In genomic region chr10:34587002-34587740, GRCh38 we compare ENCODE assay signal across 16 cellular contexts.
DNase-seq lines count a peak whose midpoint lies in the region; ATAC-seq and TF ChIP-seq lines count a peak whose summit lies in the region.
"Had no signal": no experiment of that assay in that cellular context is flagged by ENCODE, and none has a peak within 500 bp of the region (broad histone marks: within the 10 kb centered on the region; RNA-seq: fewer than 3 reads in every experiment).

No MANE protein-coding gene starts in this region.

- DNase-seq in AG08395 (ENCODE audit: low spot score) (peak; percentile 29), H9 (no peak), amniotic epithelial cell (ENCODE audit: low read depth) (peak; percentile 53), kidney tubule cell (ENCODE audit: low spot score) (peak; percentile 45), osteocyte (ENCODE audit: extremely low spot score, unreplicated experiment) (no peak), coronary artery (ENCODE audit: low spot score) (no peak)
- DNase-seq: DMS 273 treated with DMSO at 0.1 percent for 48 hours, KBM-7, NCI-H1048, NCI-H1436 treated with DMSO at 0.1 percent for 48 hours, NCI-H2029 treated with DMSO at 0.1 percent for 48 hours, NCI-H510A, NCI-H774 had no signal

- no peak overlapping the region for H3K4ac ChIP-seq in H9 (ENCODE audit: low read depth, low read length)

- no CpG with 5 or more reads among the region's 4 CpGs for WGBS in H9 (ENCODE audit: extremely low coverage, insufficient read length, low lambda C conversion rate)

- TF ChIP-seq CTCF in H9 (conservative IDR thresholded peaks at IDR 0.05) (no peak), osteocyte (IDR thresholded peaks at IDR 0.05) (no peak), coronary artery (IDR thresholded peaks at IDR 0.05) (no peak)

- H4K8ac ChIP-seq in H9 (replicated peaks; ENCODE audit: insufficient read length, low read depth, low read length) = no peak overlapping the region

- H3K4me1 ChIP-seq in H9 (ENCODE audit: insufficient read depth, low read length) = peaks cover 2% of the 10 kb centered on the region; the same call in 1 of the 2 replicates

- ATAC-seq in GM18517 (IDR thresholded peaks at IDR 0.05; ENCODE audit: unreplicated experiment) (no peak), HG02798 (IDR thresholded peaks at IDR 0.05; ENCODE audit: poor library complexity, unreplicated experiment) (no peak)

- no peak overlapping the region for H4K5ac ChIP-seq in H9 (ENCODE audit: insufficient read length, low read depth, low read length)

- H3K9ac ChIP-seq in H9 (ENCODE audit: extremely low read depth, insufficient read length, low read length) = no peak overlapping the region

- no peak overlapping the region for H2AFZ ChIP-seq in H9 (ENCODE audit: low read length)

- no peak overlapping the region for H4K91ac ChIP-seq in H9 (ENCODE audit: insufficient read length, low read depth, low read length)

- peaks cover 46 to 57% of the 10 kb centered on the region in 2 experiments for H3K4me1 Mint-ChIP-seq in H9
- peaks cover 31% of the 10 kb centered on the region for H3K4me1 Mint-ChIP-seq in osteocyte (ENCODE audit: unreplicated experiment)

- no peaks in the 10 kb centered on the region for H3K23me2 ChIP-seq in H9 (ENCODE audit: insufficient read length, low read depth, low read length, poor library complexity, severe bottlenecking)

- H3K4me2 ChIP-seq in H9 (ENCODE audit: insufficient read depth, insufficient read length, low read length) = no peak overlapping the region

- H3K27ac Mint-ChIP-seq in H9 (peak overlapping the region in 2 of 3 experiments; percentile 39 to 68; a peak in 2 of 7 replicates), osteocyte (ENCODE audit: unreplicated experiment) (no peak overlapping the region)
- H3K27ac Mint-ChIP-seq: CD14-positive monocyte had no signal

- H3K27ac ChIP-seq in H9 (ENCODE audit: insufficient read length, low read depth, low read length) (no peak overlapping the region), coronary artery (no peak overlapping the region)

- no peaks in the 10 kb centered on the region; the same call in 1 of the 2 replicates for H3K79me2 ChIP-seq in H9 (ENCODE audit: insufficient read depth, low read length)

- no peak overlapping the region for H3K18ac ChIP-seq in H9 (ENCODE audit: insufficient read length, low read depth, low read length)

- H3K4me3 ChIP-seq in coronary artery = no peak overlapping the region

- no peak overlapping the region for H3K23ac ChIP-seq in H9 (ENCODE audit: insufficient read length, low read depth, low read length)

- H3T11ph ChIP-seq in H9 (ENCODE audit: low read length) = no peak overlapping the region

- H3K9me3 ChIP-seq in H9 (ENCODE audit: control insufficient read depth, low read depth, low read length) = no peaks in the 10 kb centered on the region

- no peak overlapping the region for H3K14ac ChIP-seq in H9 (ENCODE audit: insufficient read depth, low read length)

- H2BK120ac ChIP-seq in H9 (ENCODE audit: low read depth, low read length, poor library complexity, severe bottlenecking) = no peak overlapping the region

- no peak overlapping the region for H2BK12ac ChIP-seq in H9 (ENCODE audit: insufficient read length, low read depth, low read length)

- H3K36me3 Mint-ChIP-seq in H9 (ENCODE audit: insufficient read depth in 1 of 3, low read depth in 3 of 3) = peaks cover 0 to 6% (median 0%) of the 10 kb centered on the region in 3 experiments; a peak in 4 of 7 replicates
- H3K36me3 Mint-ChIP-seq in osteocyte (ENCODE audit: unreplicated experiment) = peaks cover 2% of the 10 kb centered on the region
- H3K36me3 Mint-ChIP-seq: CD14-positive monocyte had no signal

- no peak overlapping the region for H2BK20ac ChIP-seq in H9 (ENCODE audit: low read depth, low read length, poor library complexity, severe bottlenecking)

- no peak overlapping the region for H3K56ac ChIP-seq in H9 (ENCODE audit: insufficient read length, low read depth, low read length)

- H3K9me3 Mint-ChIP-seq in H9 (no peaks in the 10 kb centered on the region), osteocyte (ENCODE audit: unreplicated experiment) (peaks cover 10% of the 10 kb centered on the region)

- H3K79me1 ChIP-seq in H9 (ENCODE audit: insufficient read depth, low read depth, low read length, poor library complexity, severe bottlenecking) = no peaks in the 10 kb centered on the region

- no peak overlapping the region for H3K4me3 Mint-ChIP-seq in H9
- no peak overlapping the region for H3K4me3 Mint-ChIP-seq in osteocyte (ENCODE audit: unreplicated experiment)
- H3K4me3 Mint-ChIP-seq: CD14-positive monocyte had no signal

- no peak overlapping the region for H2AK5ac ChIP-seq in H9 (ENCODE audit: insufficient read length, low read length)

- H3K27me3 Mint-ChIP-seq in H9 (ENCODE audit: low read depth) (no peaks in the 10 kb centered on the region), osteocyte (ENCODE audit: unreplicated experiment) (no peaks in the 10 kb centered on the region)

- H2BK5ac ChIP-seq in H9 (ENCODE audit: insufficient read length, low read length) = no peak overlapping the region

- H4K20me1 ChIP-seq in H9 (ENCODE audit: control insufficient read depth, insufficient read depth, insufficient read length) = no peaks in the 10 kb centered on the region

- no peak overlapping the region for H2BK15ac ChIP-seq in H9 (ENCODE audit: low read depth, low read length)

- H3K27me3 ChIP-seq in H9 (ENCODE audit: insufficient read depth, low read length) = no peaks in the 10 kb centered on the region

Comparison
In these comparisons a context has a peak if more than half of its experiments do, and no peak if none do; other contexts are left out.
1. DNase-seq: peak in AG08395 (single experiment), amniotic epithelial cell (single experiment) and kidney tubule cell (single experiment); none in H9 (single experiment), osteocyte (single experiment) and coronary artery (single experiment).